In genomic region chr19:36528194-36528920, GRCh38 we compare ENCODE assay signal across 8 cellular contexts. TPM values are rescaled to one million over a fixed set of nuclear protein-coding genes. Genes with fewer than 3 reads are reported as not detected.
DNase-seq lines count a peak whose midpoint lies in the region; ATAC-seq and TF ChIP-seq lines count a peak whose summit lies in the region.

TSS of gene ZNF260 (minus strand) at chr19:36528271. CDS start at chr19:36515238, 13,033 bp downstream.

- ATAC-seq in GM21576 (IDR thresholded peaks at IDR 0.05; ENCODE audit: unreplicated experiment) (peak; percentile 81), esophagus mucosa (peak; percentile 98)

- no peaks in the 10 kb centered on the region for H3K27me3 ChIP-seq in mucosa of stomach (ENCODE audit: control insufficient read depth, insufficient read depth, low read length)

- H3K4me1 ChIP-seq in mucosa of stomach (ENCODE audit: control insufficient read depth, insufficient read depth, low read length), result no peaks in the 10 kb centered on the region

- DNase-seq in DMS153 (lab: John Stamatoyannopoulos, UW), result peak; percentile 94
- peak; percentile 87 for DNase-seq in Jurkat, Clone E6-1 (ENCODE audit: low read depth, low spot score)
- peak; percentile 95 for DNase-seq in activated T-cell treated with anti-CD3 and anti-CD28 coated beads, Interleukin-2, amount 50 U/mL, for 48 hours
- DNase-seq in stimulated activated CD8-positive, alpha-beta memory T cell treated with anti-CD3 and anti-CD28 coated beads, Interleukin-4, amount 100 ng/mL, for 48 hours, result peak; percentile 96

- no peaks in the 10 kb centered on the region for H3K36me3 ChIP-seq in mucosa of stomach (ENCODE audit: control insufficient read depth, insufficient read depth, low read length)

- no peaks in the 10 kb centered on the region for H3K9me3 ChIP-seq in mucosa of stomach (ENCODE audit: control insufficient read depth, low read length)

- peak within 1 kb of the TSS; percentile 87 for H3K9ac ChIP-seq in mucosa of stomach (ENCODE audit: low read length)

- H3K4me3 ChIP-seq in Jurkat, Clone E6-1 (ENCODE audit: low read length), result peak within 1 kb of the TSS; percentile 90
- H3K4me3 ChIP-seq in mucosa of stomach (ENCODE audit: low read length), result peak within 1 kb of the TSS; percentile 95

TF ChIP-seq in PFSK-1, 5 proteins besides CTCF, POLR2A, EP300 and RAD21:
- TF ChIP-seq SIN3A (IDR thresholded peaks at IDR 0.05; ENCODE audit: borderline replicate concordance, insufficient read depth, low read length) (peak; percentile 59; the same call in 1 of the 2 replicates), TAF1 (IDR thresholded peaks at IDR 0.05; ENCODE audit: borderline replicate concordance, insufficient read depth, low read length) (peak; percentile 40; the same call in 1 of the 2 replicates), REST (IDR thresholded peaks at IDR 0.05; ENCODE audit: insufficient read depth in 1 of 2, low read depth in 2 of 2, low read length in 2 of 2) (no peak), POLR2AphosphoS5 (IDR thresholded peaks at IDR 0.05; ENCODE audit: low read depth, low read length) (peak; percentile 73)

RNA-seq across cellular contexts. Expression of gene ZNF260, which starts in this region (rescaled TPM):
- 8.4 TPM for polyA plus RNA-seq in Jurkat, Clone E6-1 (2012; ENCODE audit: insufficient read depth, insufficient read length)
- polyA plus RNA-seq in PFSK-1 (2012; ENCODE audit: insufficient read length, low read depth), result 1.8 TPM
- 7.9 TPM for total RNA-seq in esophagus mucosa

Comparison
In these comparisons a context has a peak if more than half of its experiments do, and no peak if none do; other contexts are left out.
1. Peak in every context shown above with its lines: DNase-seq, ATAC-seq and H3K4me3 ChIP-seq.